ENCODE assay signal across 1 cellular context in the genomic region with DNA sequence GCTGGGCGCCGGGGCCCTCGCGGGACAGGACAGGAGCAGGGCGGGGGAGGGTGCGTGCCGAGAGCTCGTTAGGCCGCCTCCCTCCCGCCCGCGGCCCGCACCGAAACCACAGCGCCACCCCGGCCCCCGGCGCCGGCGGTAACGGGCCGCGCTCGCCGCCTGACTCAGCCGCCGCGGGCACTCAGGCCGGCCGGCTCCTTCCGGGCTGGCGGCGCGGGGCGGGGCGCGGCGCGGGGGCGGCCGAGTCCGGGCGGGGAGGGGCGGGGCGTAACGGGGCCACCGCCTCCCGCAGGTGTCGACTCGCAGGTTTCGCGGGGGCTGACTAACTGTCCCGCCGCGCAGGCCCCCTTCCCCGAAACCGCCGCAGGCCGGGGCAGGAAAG.
TF ChIP-seq lines count a peak whose summit lies in the region.

A gene with protein sequence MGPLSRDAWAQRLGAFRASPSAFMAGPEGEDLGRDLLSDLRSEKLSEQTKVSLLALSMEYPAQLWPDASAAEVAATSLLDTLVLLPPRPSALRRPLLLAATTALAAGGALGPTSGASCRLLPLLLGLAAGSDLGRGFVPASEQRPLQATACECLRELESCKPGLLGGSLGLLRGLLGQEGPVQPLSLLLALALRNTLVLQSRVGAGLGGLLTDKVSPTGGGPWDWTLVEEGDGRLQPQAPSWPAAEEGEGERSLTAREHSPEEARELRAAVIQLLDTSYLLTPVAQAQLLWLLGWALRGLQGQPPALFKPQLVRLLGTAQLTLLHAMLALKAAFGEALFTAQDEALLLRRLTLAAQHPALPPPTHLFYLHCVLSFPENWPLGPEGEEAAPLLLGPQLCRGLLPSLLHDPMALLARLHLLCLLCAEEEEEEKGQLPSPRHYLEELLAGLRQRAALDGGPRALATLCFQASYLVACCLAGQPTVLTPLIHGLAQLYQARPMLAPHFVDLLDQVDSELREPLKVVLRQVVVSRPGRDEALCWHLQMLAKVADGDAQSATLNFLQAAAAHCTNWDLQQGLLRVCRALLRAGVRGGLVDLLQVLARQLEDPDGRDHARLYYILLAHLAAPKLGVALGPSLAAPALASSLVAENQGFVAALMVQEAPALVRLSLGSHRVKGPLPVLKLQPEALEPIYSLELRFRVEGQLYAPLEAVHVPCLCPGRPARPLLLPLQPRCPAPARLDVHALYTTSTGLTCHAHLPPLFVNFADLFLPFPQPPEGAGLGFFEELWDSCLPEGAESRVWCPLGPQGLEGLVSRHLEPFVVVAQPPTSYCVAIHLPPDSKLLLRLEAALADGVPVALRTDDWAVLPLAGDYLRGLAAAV (minus strand): TSS at position 207 of the 382 bp plus-strand sequence. CDS start 385 bp downstream, outside the sequence.

TF ChIP-seq in K562, 482 proteins besides CTCF, POLR2A, EP300 and RAD21 (continued from another document):
- TF ChIP-seq ELK1 (CRISPR knock-in tag; IDR thresholded peaks at IDR 0.05) (no peak), ZNF766 (CRISPR knock-in tag; conservative IDR thresholded peaks at IDR 0.05) (no peak), POU5F1 (IDR thresholded peaks at IDR 0.05; ENCODE audit: borderline replicate concordance, low read depth, low read length, partially characterized antibody) (no peak), RUNX1 (IDR thresholded peaks at IDR 0.05; ENCODE audit: low read depth) (no peak), TBP (optimal IDR thresholded peaks at IDR 0.05; ENCODE audit: low read depth, low read length) (no peak), CTBP1 (IDR thresholded peaks at IDR 0.05; ENCODE audit: borderline replicate concordance) (no peak), HBP1 (CRISPR knock-in tag; IDR thresholded peaks at IDR 0.05) (no peak), RBM39 (optimal IDR thresholded peaks at IDR 0.05; ENCODE audit: low read depth, low read length) (no peak), KLF16 (IDR thresholded peaks at IDR 0.05) (no peak), ZNF707 (CRISPR knock-in tag; conservative IDR thresholded peaks at IDR 0.05) (no peak), SRSF7 (optimal IDR thresholded peaks at IDR 0.05; ENCODE audit: low read depth, low read length) (no peak), ELF2 (CRISPR knock-in tag; IDR thresholded peaks at IDR 0.05) (no peak), ZNF445 (CRISPR knock-in tag; IDR thresholded peaks at IDR 0.05; ENCODE audit: low read depth) (no peak), ARHGAP35 (IDR thresholded peaks at IDR 0.05; ENCODE audit: partially characterized antibody) (no peak), SIX5 (IDR thresholded peaks at IDR 0.05; ENCODE audit: borderline replicate concordance in 1 of 2, insufficient read depth in 1 of 2, low read depth in 1 of 2, low read length in 2 of 2) (no peak), ZNF239 (CRISPR knock-in tag; IDR thresholded peaks at IDR 0.05) (no peak), NR0B1 (IDR thresholded peaks at IDR 0.05; ENCODE audit: partially characterized antibody) (no peak), ZNF146 (CRISPR knock-in tag; IDR thresholded peaks at IDR 0.05; ENCODE audit: unreplicated experiment) (no peak), NFRKB (IDR thresholded peaks at IDR 0.05; ENCODE audit: low read depth) (no peak), STAT5A (IDR thresholded peaks at IDR 0.05; ENCODE audit: borderline replicate concordance, low read length) (no peak), L3MBTL2 (IDR thresholded peaks at IDR 0.05) (no peak; the same call in 1 of the 2 replicates), DLX4 (CRISPR knock-in tag; IDR thresholded peaks at IDR 0.05) (no peak), ZBTB17 (CRISPR knock-in tag; IDR thresholded peaks at IDR 0.05) (no peak), ZNF639 (CRISPR knock-in tag; conservative IDR thresholded peaks at IDR 0.05 in 1 of 2, IDR thresholded peaks at IDR 0.05 in 1 of 2) (peak in 1 of 2 experiments; percentile 98; a peak in 2 of 4 replicates), GTF2E2 (tag; IDR thresholded peaks at IDR 0.05) (no peak), ERF (CRISPR knock-in tag; IDR thresholded peaks at IDR 0.05) (no peak), TCF3 (CRISPR knock-in tag; IDR thresholded peaks at IDR 0.05) (no peak), PHB2 (IDR thresholded peaks at IDR 0.05; ENCODE audit: low read depth) (no peak), RBM34 (IDR thresholded peaks at IDR 0.05; ENCODE audit: borderline replicate concordance, insufficient read depth, low read length) (no peak), COPS2 (conservative IDR thresholded peaks at IDR 0.05) (no peak), HDAC2 (IDR thresholded peaks at IDR 0.05) (no peak), RCOR1 (IDR thresholded peaks at IDR 0.05; ENCODE audit: borderline replicate concordance in 1 of 2, low read depth in 2 of 2, low read length in 2 of 2) (no peak), ELF1 (tag; IDR thresholded peaks at IDR 0.05) (peak; percentile 84), HNRNPK (IDR thresholded peaks at IDR 0.05; ENCODE audit: low read depth, low read length, poor library complexity, severe bottlenecking) (no peak), ZBED1 (IDR thresholded peaks at IDR 0.05) (no peak), RBM22 (IDR thresholded peaks at IDR 0.05; ENCODE audit: low read depth, low read length, poor library complexity, severe bottlenecking) (no peak), PHB (CRISPR knock-in tag; IDR thresholded peaks at IDR 0.05) (no peak), BDP1 (IDR thresholded peaks at IDR 0.05; ENCODE audit: insufficient read depth, insufficient read length) (no peak)
- TF ChIP-seq, protein P1, sequence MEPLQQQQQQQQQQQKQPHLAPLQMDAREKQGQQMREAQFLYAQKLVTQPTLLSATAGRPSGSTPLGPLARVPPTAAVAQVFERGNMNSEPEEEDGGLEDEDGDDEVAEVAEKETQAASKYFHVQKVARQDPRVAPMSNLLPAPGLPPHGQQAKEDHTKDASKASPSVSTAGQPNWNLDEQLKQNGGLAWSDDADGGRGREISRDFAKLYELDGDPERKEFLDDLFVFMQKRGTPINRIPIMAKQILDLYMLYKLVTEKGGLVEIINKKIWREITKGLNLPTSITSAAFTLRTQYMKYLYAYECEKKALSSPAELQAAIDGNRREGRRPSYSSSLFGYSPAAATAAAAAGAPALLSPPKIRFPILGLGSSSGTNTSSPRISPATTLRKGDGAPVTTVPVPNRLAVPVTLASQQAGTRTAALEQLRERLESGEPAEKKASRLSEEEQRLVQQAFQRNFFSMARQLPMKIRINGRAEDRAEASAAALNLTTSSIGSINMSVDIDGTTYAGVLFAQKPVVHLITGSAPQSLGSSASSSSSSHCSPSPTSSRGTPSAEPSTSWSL (CRISPR knock-in tag; IDR thresholded peaks at IDR 0.05; ENCODE audit: borderline replicate concordance) = no peak
- TF ChIP-seq, protein P2, sequence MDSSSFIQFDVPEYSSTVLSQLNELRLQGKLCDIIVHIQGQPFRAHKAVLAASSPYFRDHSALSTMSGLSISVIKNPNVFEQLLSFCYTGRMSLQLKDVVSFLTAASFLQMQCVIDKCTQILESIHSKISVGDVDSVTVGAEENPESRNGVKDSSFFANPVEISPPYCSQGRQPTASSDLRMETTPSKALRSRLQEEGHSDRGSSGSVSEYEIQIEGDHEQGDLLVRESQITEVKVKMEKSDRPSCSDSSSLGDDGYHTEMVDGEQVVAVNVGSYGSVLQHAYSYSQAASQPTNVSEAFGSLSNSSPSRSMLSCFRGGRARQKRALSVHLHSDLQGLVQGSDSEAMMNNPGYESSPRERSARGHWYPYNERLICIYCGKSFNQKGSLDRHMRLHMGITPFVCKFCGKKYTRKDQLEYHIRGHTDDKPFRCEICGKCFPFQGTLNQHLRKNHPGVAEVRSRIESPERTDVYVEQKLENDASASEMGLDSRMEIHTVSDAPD (CRISPR knock-in tag; IDR thresholded peaks at IDR 0.05) = no peak
- TF ChIP-seq, protein P3, sequence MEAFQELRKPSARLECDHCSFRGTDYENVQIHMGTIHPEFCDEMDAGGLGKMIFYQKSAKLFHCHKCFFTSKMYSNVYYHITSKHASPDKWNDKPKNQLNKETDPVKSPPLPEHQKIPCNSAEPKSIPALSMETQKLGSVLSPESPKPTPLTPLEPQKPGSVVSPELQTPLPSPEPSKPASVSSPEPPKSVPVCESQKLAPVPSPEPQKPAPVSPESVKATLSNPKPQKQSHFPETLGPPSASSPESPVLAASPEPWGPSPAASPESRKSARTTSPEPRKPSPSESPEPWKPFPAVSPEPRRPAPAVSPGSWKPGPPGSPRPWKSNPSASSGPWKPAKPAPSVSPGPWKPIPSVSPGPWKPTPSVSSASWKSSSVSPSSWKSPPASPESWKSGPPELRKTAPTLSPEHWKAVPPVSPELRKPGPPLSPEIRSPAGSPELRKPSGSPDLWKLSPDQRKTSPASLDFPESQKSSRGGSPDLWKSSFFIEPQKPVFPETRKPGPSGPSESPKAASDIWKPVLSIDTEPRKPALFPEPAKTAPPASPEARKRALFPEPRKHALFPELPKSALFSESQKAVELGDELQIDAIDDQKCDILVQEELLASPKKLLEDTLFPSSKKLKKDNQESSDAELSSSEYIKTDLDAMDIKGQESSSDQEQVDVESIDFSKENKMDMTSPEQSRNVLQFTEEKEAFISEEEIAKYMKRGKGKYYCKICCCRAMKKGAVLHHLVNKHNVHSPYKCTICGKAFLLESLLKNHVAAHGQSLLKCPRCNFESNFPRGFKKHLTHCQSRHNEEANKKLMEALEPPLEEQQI (IDR thresholded peaks at IDR 0.05) = no peak
- TF ChIP-seq, protein P4, sequence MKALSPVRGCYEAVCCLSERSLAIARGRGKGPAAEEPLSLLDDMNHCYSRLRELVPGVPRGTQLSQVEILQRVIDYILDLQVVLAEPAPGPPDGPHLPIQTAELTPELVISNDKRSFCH (CRISPR knock-in tag; IDR thresholded peaks at IDR 0.05) = no peak
- TF ChIP-seq, protein P4 (tag; IDR thresholded peaks at IDR 0.05) = no peak
- TF ChIP-seq, protein P5, sequence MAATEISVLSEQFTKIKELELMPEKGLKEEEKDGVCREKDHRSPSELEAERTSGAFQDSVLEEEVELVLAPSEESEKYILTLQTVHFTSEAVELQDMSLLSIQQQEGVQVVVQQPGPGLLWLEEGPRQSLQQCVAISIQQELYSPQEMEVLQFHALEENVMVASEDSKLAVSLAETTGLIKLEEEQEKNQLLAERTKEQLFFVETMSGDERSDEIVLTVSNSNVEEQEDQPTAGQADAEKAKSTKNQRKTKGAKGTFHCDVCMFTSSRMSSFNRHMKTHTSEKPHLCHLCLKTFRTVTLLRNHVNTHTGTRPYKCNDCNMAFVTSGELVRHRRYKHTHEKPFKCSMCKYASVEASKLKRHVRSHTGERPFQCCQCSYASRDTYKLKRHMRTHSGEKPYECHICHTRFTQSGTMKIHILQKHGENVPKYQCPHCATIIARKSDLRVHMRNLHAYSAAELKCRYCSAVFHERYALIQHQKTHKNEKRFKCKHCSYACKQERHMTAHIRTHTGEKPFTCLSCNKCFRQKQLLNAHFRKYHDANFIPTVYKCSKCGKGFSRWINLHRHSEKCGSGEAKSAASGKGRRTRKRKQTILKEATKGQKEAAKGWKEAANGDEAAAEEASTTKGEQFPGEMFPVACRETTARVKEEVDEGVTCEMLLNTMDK (IDR thresholded peaks at IDR 0.05; ENCODE audit: borderline replicate concordance, insufficient read depth, low read depth, low read length, poor library complexity, severe bottlenecking) = peak; percentile 87
